8 cellular contexts compared by ENCODE assay signal in genomic region chr11:18540207-18541009, GRCh38. TPM values are rescaled to one million over a fixed set of nuclear protein-coding genes. Genes with fewer than 3 reads are reported as not detected.
A peak's percentile ranks its signal among the peaks of the same experiment; 100 is the strongest.
DNase-seq lines count a peak whose midpoint lies in the region; ATAC-seq and TF ChIP-seq lines count a peak whose summit lies in the region.

No MANE protein-coding gene starts in this region.

- no peak overlapping the region for H3K4me3 ChIP-seq in dorsolateral prefrontal cortex
- H3K4me3 ChIP-seq in retinal pigment epithelial cell (ENCODE audit: low read length), result no peak overlapping the region

- DNase-seq in AML-193 (lab: John Stamatoyannopoulos, UW) (peak; percentile 33 to 35), GM13977 (ENCODE audit: low spot score) (peak; percentile 48), NCI-H69 (lab: John Stamatoyannopoulos, UW) (peak; percentile 54), dorsolateral prefrontal cortex (no peak), retinal pigment epithelial cell (ENCODE audit: low read depth) (no peak), amygdala (lab: John Stamatoyannopoulos, UW) (no peak)

- peak overlapping the region in 5 of 59 donors; percentile 11 to 38 (median 24) for H3K27ac ChIP-seq in dorsolateral prefrontal cortex

- in situ Hi-C loops in GM13977 (cut with MboI; ENCODE audit: low pct_unique_long_range_greater_than_20kb, low sequenced_read_pairs, unreplicated experiment), result loop anchor here (25.0 kb wide), 1 partner anchor 197 kb away; the partner anchor contains the start of gene IGSF22

- TF ChIP-seq CTCF in GM13977 (IDR thresholded peaks at IDR 0.05; ENCODE audit: extremely low read depth, insufficient read depth, missing control alignments), result peak; percentile 48
- peak in 54 of 56 donors; percentile 18 to 66 (median 46) for TF ChIP-seq CTCF in dorsolateral prefrontal cortex (IDR thresholded peaks at IDR 0.05 in 54 of 56, conservative IDR thresholded peaks at IDR 0.05 in 2 of 56; ENCODE audit: low read depth in 1 of 56, partially characterized antibody in 56 of 56)
- peak; percentile 50 for TF ChIP-seq CTCF in retinal pigment epithelial cell (conservative IDR thresholded peaks at IDR 0.05; ENCODE audit: low read depth, low read length)

- intact Hi-C loops in dorsolateral prefrontal cortex (cut with DNase I), result loop anchor here in 1 of 2 donors (10.0 kb wide), 1 partner anchor 194 kb away; no protein-coding TSS in a partner anchor

- H3K27me3 ChIP-seq in dorsolateral prefrontal cortex, result no peaks in the 10 kb centered on the region

- ATAC-seq in GM21717 (IDR thresholded peaks at IDR 0.05; ENCODE audit: unreplicated experiment) (no peak), GM19467 (IDR thresholded peaks at IDR 0.05; ENCODE audit: unreplicated experiment) (no peak)

RNA-seq across cellular contexts. Expression of gene TSG101, which starts 13.7 kb away (rescaled TPM):
- 10 to 100 TPM; 26.8 to 73.5 (median 51.6) TPM for total RNA-seq in dorsolateral prefrontal cortex

RNA-seq across cellular contexts. Expression of gene UEVLD, which starts 48.1 kb away (rescaled TPM):
- 10 to 100 TPM in 118 of 120 experiments, 1 to 10 TPM in 2; 7.9 to 27.1 (median 16.5) TPM for total RNA-seq in dorsolateral prefrontal cortex

RNA-seq across cellular contexts. Expression of gene MISFA, which starts 59.2 kb away (rescaled TPM):
- 10 to 100 TPM in 6 of 120 experiments, 1 to 10 TPM in 114; 1.5 to 13.4 (median 4.4) TPM for total RNA-seq in dorsolateral prefrontal cortex

Comparison
In these comparisons a context has a peak if more than half of its experiments do, and no peak if none do; other contexts are left out.
1. DNase-seq: peak in AML-193 (2 of 2), GM13977 (single experiment) and NCI-H69 (single experiment); none in dorsolateral prefrontal cortex (0 of 10), retinal pigment epithelial cell (single experiment) and amygdala (0 of 56).
2. Peak in every context shown above with its lines, with median percentiles within 50 percentile points of each other: CTCF ChIP-seq.